In the genomic region with DNA sequence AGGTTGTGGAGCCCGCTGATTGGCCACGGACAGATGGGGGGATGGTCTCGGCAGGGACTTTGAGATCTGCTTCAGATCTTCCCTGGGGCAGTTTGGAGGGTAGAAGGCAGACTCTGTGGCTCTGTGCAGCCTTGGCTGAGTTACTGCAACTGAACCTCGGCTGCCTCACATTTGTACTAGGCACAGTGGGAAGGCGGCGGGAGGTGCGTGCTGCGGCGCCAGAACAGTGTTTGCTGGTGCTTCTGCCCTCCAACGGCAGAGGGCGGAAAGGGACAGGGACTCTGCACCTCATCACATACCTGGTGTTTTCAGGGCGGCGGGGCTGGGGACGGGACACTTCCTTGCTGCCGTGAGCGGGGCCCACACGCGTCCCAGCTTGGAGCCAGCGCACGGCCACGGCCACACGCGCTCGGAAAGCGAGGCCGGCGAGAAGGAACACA, we compare ENCODE assay signal across 12 cellular contexts. TPM values are rescaled to one million over a fixed set of nuclear protein-coding genes. Genes with fewer than 3 reads are reported as not detected.
DNase-seq lines count a peak whose midpoint lies in the region; ATAC-seq and TF ChIP-seq lines count a peak whose summit lies in the region.
"Had no signal": no experiment of that assay in that cellular context is flagged by ENCODE, and none has a peak within 500 bp of the region (broad histone marks: within the 10 kb centered on the region; RNA-seq: fewer than 3 reads in every experiment).

No MANE protein-coding gene starts in this region.

- TF ChIP-seq EP300 in neural cell (conservative IDR thresholded peaks at IDR 0.05; ENCODE audit: poor library complexity, severe bottlenecking), result no peak

- peak overlapping the region; percentile 61 for H3K9ac ChIP-seq in NT2/D1 (ENCODE audit: insufficient read length, low read depth)
- no peak overlapping the region for H3K9ac ChIP-seq in neural cell (ENCODE audit: low read length)

- H3K9me3 Mint-ChIP-seq in HFFc6, result no peaks in the 10 kb centered on the region

- H3F3A ChIP-seq in neural cell (ENCODE audit: insufficient read depth, low read length, poor library complexity, severe bottlenecking), result no peaks in the 10 kb centered on the region

- intact Hi-C loops in A673 (cut with micrococcal nuclease; ENCODE audit: unreplicated experiment), result no loop called here

- peak; percentile 13 for ATAC-seq in esophagus mucosa
- no peak for ATAC-seq in HG03175 (IDR thresholded peaks at IDR 0.05; ENCODE audit: unreplicated experiment)
- ATAC-seq in GM18873 (IDR thresholded peaks at IDR 0.05; ENCODE audit: low FRiP score, unreplicated experiment), result no peak

- no peaks in the 10 kb centered on the region for H3K79me2 ChIP-seq in neural cell (replicated peaks; ENCODE audit: insufficient read depth, low read length)

- no peaks in the 10 kb centered on the region for H3K9me2 ChIP-seq in neural cell (ENCODE audit: insufficient read depth, low read length)

- no TSS peak for BruUV-seq in A673 (replicated peaks; lab: Mats Ljungman, UMichigan)

- H4K20me1 ChIP-seq in neural cell (ENCODE audit: insufficient read depth), result no peaks in the 10 kb centered on the region

- H3K4me2 ChIP-seq in neural cell (ENCODE audit: low read length), result no peak overlapping the region

- TF ChIP-seq RAD21 in neural cell (conservative IDR thresholded peaks at IDR 0.05), result no peak

- H3K27ac ChIP-seq in neural cell (ENCODE audit: low read length), result no peak overlapping the region
- no peak overlapping the region for H3K27ac ChIP-seq in A673 (ENCODE audit: low read depth, low read length, poor library complexity, severe bottlenecking)
- H3K27ac ChIP-seq: right atrium auricular region had no signal

- H3K36me3 ChIP-seq in NT2/D1 (ENCODE audit: insufficient read depth, insufficient read length, low read length), result peaks cover 38% of the 10 kb centered on the region
- no peaks in the 10 kb centered on the region for H3K36me3 ChIP-seq in neural cell (ENCODE audit: insufficient read depth, low read length)
- H3K36me3 ChIP-seq in A673 (ENCODE audit: insufficient read depth, low read length, poor library complexity, severe bottlenecking), result no peaks in the 10 kb centered on the region

- no peak overlapping the region for H3K4me3 Mint-ChIP-seq in HFFc6

- H3K27me3 ChIP-seq in NT2/D1 (ENCODE audit: insufficient read depth, insufficient read length), result no peaks in the 10 kb centered on the region
- H3K27me3 ChIP-seq in neural cell (ENCODE audit: insufficient read depth, low read depth, low read length), result no peaks in the 10 kb centered on the region
- H3K27me3 ChIP-seq in A673 (replicated peaks; ENCODE audit: insufficient read depth, low read depth, low read length, poor library complexity), result no peaks in the 10 kb centered on the region
- H3K27me3 ChIP-seq: dorsolateral prefrontal cortex, right atrium auricular region had no signal

- H3K9me3 ChIP-seq in NT2/D1 (ENCODE audit: insufficient read depth, low read length), result no peaks in the 10 kb centered on the region
- no peaks in the 10 kb centered on the region for H3K9me3 ChIP-seq in neural cell (ENCODE audit: low read length)
- no peaks in the 10 kb centered on the region for H3K9me3 ChIP-seq in A673 (ENCODE audit: low read depth, low read length, poor library complexity, severe bottlenecking)
- H3K9me3 ChIP-seq: right atrium auricular region had no signal

- peaks cover 21% of the 10 kb centered on the region for H3K4me1 Mint-ChIP-seq in HFFc6 (ENCODE audit: low read depth)

- peak overlapping the region; percentile 33; the same call in 1 of the 2 replicates for H3K27ac Mint-ChIP-seq in HFFc6

- DNase-seq in HFFc6 (no peak), NT2/D1 (ENCODE audit: low read depth, low spot score) (peak; percentile 16), SHP77 treated with DMSO at 0.1 percent for 48 hours (lab: John Stamatoyannopoulos, UW) (no peak), A673 (ENCODE audit: low spot score) (no peak)
- DNase-seq: activated T-cell treated with anti-CD3 and anti-CD28 coated beads, Interleukin-2, amount 50 U/mL, for 48 hours; NCI-H748 treated with DMSO at 0.1 percent for 48 hours had no signal

- no peak overlapping the region for H2AFZ ChIP-seq in neural cell (ENCODE audit: low read depth, low read length)

- POLR2A ChIA-PET in A673 (lab: Charles Lee; ENCODE audit: low non-redundant PET), result no interaction called here

- H3K4me3 ChIP-seq in NT2/D1 (ENCODE audit: insufficient read length, low read depth) (no peak overlapping the region), neural cell (ENCODE audit: low read length) (no peak overlapping the region), A673 (ENCODE audit: low read depth, low read length, poor library complexity, severe bottlenecking) (no peak overlapping the region)
- H3K4me3 ChIP-seq: dorsolateral prefrontal cortex, right atrium auricular region had no signal

- TF ChIP-seq CTCF in HFFc6 (IDR thresholded peaks at IDR 0.05) (no peak), neural cell (IDR thresholded peaks at IDR 0.05; ENCODE audit: poor library complexity, severe bottlenecking) (peak; percentile 29), A673 (conservative IDR thresholded peaks at IDR 0.05; ENCODE audit: low read depth, low read length) (no peak)

- peaks cover 45% of the 10 kb centered on the region for H3K27me3 Mint-ChIP-seq in HFFc6 (ENCODE audit: insufficient read depth)

- H3K4me1 ChIP-seq in NT2/D1 (ENCODE audit: insufficient read depth, insufficient read length) (peaks cover 9% of the 10 kb centered on the region), A673 (ENCODE audit: insufficient read depth, low read length, poor library complexity, severe bottlenecking) (no peaks in the 10 kb centered on the region)

- peaks cover 20% of the 10 kb centered on the region; the same call in 1 of the 2 replicates for H3K36me3 Mint-ChIP-seq in HFFc6 (ENCODE audit: low read depth)

- CTCF ChIA-PET in A673 (lab: Charles Lee), result no interaction called here

TF ChIP-seq in neural cell, 6 proteins besides CTCF, POLR2A, EP300 and RAD21:
- TF ChIP-seq SMC3 (conservative IDR thresholded peaks at IDR 0.05; ENCODE audit: poor library complexity), result no peak
- TF ChIP-seq MXI1 (conservative IDR thresholded peaks at IDR 0.05; ENCODE audit: poor library complexity, severe bottlenecking), result no peak
- no peak for TF ChIP-seq TAF1 (IDR thresholded peaks at IDR 0.05; ENCODE audit: low read depth)
- TF ChIP-seq POLR2AphosphoS5 (IDR thresholded peaks at IDR 0.05), result no peak
- no peak for TF ChIP-seq EZH2 (IDR thresholded peaks at IDR 0.05; ENCODE audit: borderline replicate concordance, insufficient read depth, low read length, poor library complexity, severe bottlenecking)
- TF ChIP-seq, protein P1, sequence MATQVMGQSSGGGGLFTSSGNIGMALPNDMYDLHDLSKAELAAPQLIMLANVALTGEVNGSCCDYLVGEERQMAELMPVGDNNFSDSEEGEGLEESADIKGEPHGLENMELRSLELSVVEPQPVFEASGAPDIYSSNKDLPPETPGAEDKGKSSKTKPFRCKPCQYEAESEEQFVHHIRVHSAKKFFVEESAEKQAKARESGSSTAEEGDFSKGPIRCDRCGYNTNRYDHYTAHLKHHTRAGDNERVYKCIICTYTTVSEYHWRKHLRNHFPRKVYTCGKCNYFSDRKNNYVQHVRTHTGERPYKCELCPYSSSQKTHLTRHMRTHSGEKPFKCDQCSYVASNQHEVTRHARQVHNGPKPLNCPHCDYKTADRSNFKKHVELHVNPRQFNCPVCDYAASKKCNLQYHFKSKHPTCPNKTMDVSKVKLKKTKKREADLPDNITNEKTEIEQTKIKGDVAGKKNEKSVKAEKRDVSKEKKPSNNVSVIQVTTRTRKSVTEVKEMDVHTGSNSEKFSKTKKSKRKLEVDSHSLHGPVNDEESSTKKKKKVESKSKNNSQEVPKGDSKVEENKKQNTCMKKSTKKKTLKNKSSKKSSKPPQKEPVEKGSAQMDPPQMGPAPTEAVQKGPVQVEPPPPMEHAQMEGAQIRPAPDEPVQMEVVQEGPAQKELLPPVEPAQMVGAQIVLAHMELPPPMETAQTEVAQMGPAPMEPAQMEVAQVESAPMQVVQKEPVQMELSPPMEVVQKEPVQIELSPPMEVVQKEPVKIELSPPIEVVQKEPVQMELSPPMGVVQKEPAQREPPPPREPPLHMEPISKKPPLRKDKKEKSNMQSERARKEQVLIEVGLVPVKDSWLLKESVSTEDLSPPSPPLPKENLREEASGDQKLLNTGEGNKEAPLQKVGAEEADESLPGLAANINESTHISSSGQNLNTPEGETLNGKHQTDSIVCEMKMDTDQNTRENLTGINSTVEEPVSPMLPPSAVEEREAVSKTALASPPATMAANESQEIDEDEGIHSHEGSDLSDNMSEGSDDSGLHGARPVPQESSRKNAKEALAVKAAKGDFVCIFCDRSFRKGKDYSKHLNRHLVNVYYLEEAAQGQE (IDR thresholded peaks at IDR 0.05; ENCODE audit: borderline replicate concordance), result no peak

RNA-seq across cellular contexts. Expression of a gene that starts 26.2 kb away (rescaled TPM):
- total RNA-seq in HFFc6 (2021; fragmentation: NEBNext Ultra II Directional; extraction: Animal tissue kit (Norgen Biotek cat#: 25700)), result 10 to 100 TPM; 13.3 to 15.6 (median 14.2) TPM
- total RNA-seq in esophagus mucosa, result 6.9 TPM
- 31.8 and 48.3 TPM in 2 replicates for polyA plus RNA-seq in neural cell
- 25.6 and 34.1 TPM in 2 replicates for polyA minus RNA-seq in neural cell
- total RNA-seq in A673 (2021), result 18.3 and 22.0 TPM in 2 replicates

RNA-seq across cellular contexts. Expression of a gene that starts 26.4 kb away (rescaled TPM):
- total RNA-seq in HFFc6 (2021; fragmentation: NEBNext Ultra II Directional; extraction: Animal tissue kit (Norgen Biotek cat#: 25700)), result 10 to 100 TPM; 62.8 to 74.2 (median 69.4) TPM
- total RNA-seq in esophagus mucosa (50.2 TPM), A673 (2021) (57.2 and 61.5 TPM in 2 replicates)
- 50.6 and 61.7 TPM in 2 replicates for polyA plus RNA-seq in neural cell
- polyA minus RNA-seq in neural cell, result 39.6 and 50.9 TPM in 2 replicates

RNA-seq across cellular contexts. Expression of a gene that starts 49.8 kb away (rescaled TPM):
- under 1 TPM in 5 of 6 experiments, not detected in 1; 0.12 to 0.46 (median 0.27) TPM for total RNA-seq in HFFc6 (2021; fragmentation: NEBNext Ultra II Directional; extraction: Animal tissue kit (Norgen Biotek cat#: 25700))
- 0.88 TPM for total RNA-seq in esophagus mucosa
- 2.9 and 5.1 TPM in 2 replicates for polyA plus RNA-seq in neural cell
- 0.73 and 1.2 TPM in 2 replicates for polyA minus RNA-seq in neural cell
- total RNA-seq in A673 (2021), result 1.9 and 2.6 TPM in 2 replicates
